In the genomic region with DNA sequence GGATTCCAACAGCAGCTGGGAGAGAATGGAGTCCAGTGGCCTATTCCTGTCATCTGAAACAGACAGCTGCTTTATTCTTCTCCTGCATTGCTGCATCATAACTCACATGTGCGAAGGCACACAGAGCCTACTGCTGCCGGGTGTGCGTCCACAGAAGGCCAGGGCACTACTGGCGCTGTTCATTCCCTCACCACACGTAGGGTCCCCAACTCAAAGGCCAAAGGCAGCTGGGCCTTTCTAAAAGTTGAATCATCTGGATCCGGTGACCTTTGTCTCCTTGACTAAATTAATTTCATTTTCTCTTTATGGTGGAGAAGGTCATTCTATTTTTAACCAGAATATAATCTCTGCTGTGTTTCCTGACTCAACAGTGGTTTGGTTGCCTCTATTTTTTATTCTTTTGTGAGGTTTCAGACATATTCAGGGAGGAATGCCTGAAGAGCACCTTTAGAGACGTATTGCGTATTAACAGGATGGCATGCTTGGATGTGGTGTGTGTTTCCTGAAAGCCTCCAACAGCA, we compare ENCODE assay signal across 7 cellular contexts. TPM values are rescaled to one million over a fixed set of nuclear protein-coding genes. Genes with fewer than 3 reads are reported as not detected.
DNase-seq lines count a peak whose midpoint lies in the region; ATAC-seq and TF ChIP-seq lines count a peak whose summit lies in the region.
"Had no signal": no experiment of that assay in that cellular context is flagged by ENCODE, and none has a peak within 500 bp of the region (broad histone marks: within the 10 kb centered on the region; RNA-seq: fewer than 3 reads in every experiment).

No MANE protein-coding gene starts in this region.

- DNase-seq in CD8-positive, alpha-beta T cell: no peak
- peak; percentile 55 for DNase-seq in activated CD8-positive, alpha-beta T cell treated with anti-CD3 and anti-CD28 coated beads for 36 hours
- DNase-seq in medulla oblongata (ENCODE audit: extremely low spot score) (peak; percentile 53), endodermal cell (no peak), NCI-H128 (lab: John Stamatoyannopoulos, UW; ENCODE audit: unreplicated experiment) (no peak)
- DNase-seq in central memory CD4-positive, alpha-beta T cell: no peak
- DNase-seq: left lung had no signal

- peaks cover 28% of the 10 kb centered on the region for H3K36me3 Mint-ChIP-seq in CD8-positive, alpha-beta T cell
- peaks cover 32% of the 10 kb centered on the region for H3K36me3 Mint-ChIP-seq in activated CD8-positive, alpha-beta T cell treated with anti-CD3 and anti-CD28 coated beads for 36 hours (ENCODE audit: low read depth)
- H3K36me3 Mint-ChIP-seq in endodermal cell (ENCODE audit: low read depth): peaks cover 14% of the 10 kb centered on the region

- no peak overlapping the region for H3K27ac Mint-ChIP-seq in CD8-positive, alpha-beta T cell
- H3K27ac Mint-ChIP-seq in activated CD8-positive, alpha-beta T cell treated with anti-CD3 and anti-CD28 coated beads for 36 hours: peak overlapping the region; percentile 96
- no peak overlapping the region for H3K27ac Mint-ChIP-seq in endodermal cell

- H3K4me1 ChIP-seq in CD8-positive, alpha-beta T cell (ENCODE audit: insufficient read depth, low read length): no peaks in the 10 kb centered on the region
- peaks cover 9% of the 10 kb centered on the region for H3K4me1 ChIP-seq in endodermal cell (ENCODE audit: control insufficient read depth, insufficient read depth, low read length)

- H3K27ac ChIP-seq in CD8-positive, alpha-beta T cell (ENCODE audit: low read depth, low read length): no peak overlapping the region
- H3K27ac ChIP-seq in endodermal cell (ENCODE audit: low read depth, low read length): no peak overlapping the region
- H3K27ac ChIP-seq: left lung had no signal

- no peak overlapping the region for H3K4me3 Mint-ChIP-seq in CD8-positive, alpha-beta T cell
- H3K4me3 Mint-ChIP-seq in activated CD8-positive, alpha-beta T cell treated with anti-CD3 and anti-CD28 coated beads for 36 hours: peak overlapping the region; percentile 49
- no peak overlapping the region for H3K4me3 Mint-ChIP-seq in endodermal cell

- H3K27me3 Mint-ChIP-seq in CD8-positive, alpha-beta T cell (ENCODE audit: low read depth): no peaks in the 10 kb centered on the region
- H3K27me3 Mint-ChIP-seq in activated CD8-positive, alpha-beta T cell treated with anti-CD3 and anti-CD28 coated beads for 36 hours: no peaks in the 10 kb centered on the region
- no peaks in the 10 kb centered on the region for H3K27me3 Mint-ChIP-seq in endodermal cell (ENCODE audit: insufficient read depth)

- CTCF ChIA-PET in CD8-positive, alpha-beta T cell (lab: Charles Lee): interaction anchor here (1.3 to 6.3 kb wide), 5 partner anchors 8 to 103 kb away, joined by 3 to 46 read pairs (median 6); no protein-coding TSS in a partner anchor
- CTCF ChIA-PET in activated CD8-positive, alpha-beta T cell treated with anti-CD3 and anti-CD28 coated beads for 36 hours (lab: Charles Lee): interaction anchor here (1.2 to 13.9 kb wide), 9 partner anchors 8 to 102 kb away, joined by 3 to 444 read pairs (median 4); partner anchors contain the start of genes PAIP2 and SPATA24

- intact Hi-C loops in CD8-positive, alpha-beta T cell (cut with DNase I, micrococcal nuclease): loop anchor here in 1 of 2 experiments (5.0 kb wide), 1 partner anchor 213 kb away; no protein-coding TSS in a partner anchor
- intact Hi-C loops in activated CD8-positive, alpha-beta T cell treated with anti-CD3 and anti-CD28 coated beads for 36 hours (cut with micrococcal nuclease): no loop called here

- H3K36me3 ChIP-seq in CD8-positive, alpha-beta T cell (ENCODE audit: insufficient read depth, low read length): no peaks in the 10 kb centered on the region
- peaks cover 5% of the 10 kb centered on the region for H3K36me3 ChIP-seq in endodermal cell (ENCODE audit: control insufficient read depth, insufficient read depth, low read length)
- H3K36me3 ChIP-seq: left lung had no signal

- WGBS in endodermal cell (ENCODE audit: insufficient coverage in 1 of 2, insufficient read length in 1 of 2), 2 experiments: 96 to 97% methylated on average over 6 to 8 of the region's 8 CpGs

- peaks cover 5% of the 10 kb centered on the region for H3K4me1 Mint-ChIP-seq in CD8-positive, alpha-beta T cell (ENCODE audit: low read depth)
- H3K4me1 Mint-ChIP-seq in activated CD8-positive, alpha-beta T cell treated with anti-CD3 and anti-CD28 coated beads for 36 hours (ENCODE audit: low read depth): peaks cover 45% of the 10 kb centered on the region
- H3K4me1 Mint-ChIP-seq in endodermal cell: peaks cover 16% of the 10 kb centered on the region

- no peak for TF ChIP-seq CTCF in CD8-positive, alpha-beta T cell (IDR thresholded peaks at IDR 0.05)
- TF ChIP-seq CTCF in activated CD8-positive, alpha-beta T cell treated with anti-CD3 and anti-CD28 coated beads for 36 hours (IDR thresholded peaks at IDR 0.05): no peak
- no peak for TF ChIP-seq CTCF in endodermal cell (conservative IDR thresholded peaks at IDR 0.05)

- H3K9me3 ChIP-seq in CD8-positive, alpha-beta T cell (ENCODE audit: low read length): no peaks in the 10 kb centered on the region
- no peaks in the 10 kb centered on the region for H3K9me3 ChIP-seq in endodermal cell (ENCODE audit: control insufficient read depth, low read length)
- H3K9me3 ChIP-seq: left lung had no signal

- peak; percentile 34 for ATAC-seq in CD8-positive, alpha-beta T cell
- peak; percentile 47 for ATAC-seq in activated CD8-positive, alpha-beta T cell treated with anti-CD3 and anti-CD28 coated beads for 36 hours
- ATAC-seq: left lung had no signal

- no peaks in the 10 kb centered on the region for H3K9me3 Mint-ChIP-seq in CD8-positive, alpha-beta T cell
- H3K9me3 Mint-ChIP-seq in activated CD8-positive, alpha-beta T cell treated with anti-CD3 and anti-CD28 coated beads for 36 hours: no peaks in the 10 kb centered on the region
- no peaks in the 10 kb centered on the region for H3K9me3 Mint-ChIP-seq in endodermal cell

- no peak overlapping the region for H3K9ac ChIP-seq in endodermal cell (ENCODE audit: extremely low read depth, low read length, poor library complexity, severe bottlenecking)

- H3K27me3 ChIP-seq in CD8-positive, alpha-beta T cell (ENCODE audit: insufficient read depth, low read length): no peaks in the 10 kb centered on the region
- H3K27me3 ChIP-seq in endodermal cell (ENCODE audit: control insufficient read depth, insufficient read depth, low read length, poor library complexity, severe bottlenecking): no peaks in the 10 kb centered on the region
- H3K27me3 ChIP-seq: left lung had no signal

- POLR2A ChIA-PET in CD8-positive, alpha-beta T cell (lab: Charles Lee): interaction anchor here (0.6 kb wide), 1 partner anchor 8 kb away, joined by 3 read pairs; no protein-coding TSS in a partner anchor
- POLR2A ChIA-PET in activated CD8-positive, alpha-beta T cell treated with anti-CD3 and anti-CD28 coated beads for 36 hours (lab: Charles Lee): interaction anchor here (0.9 to 4.1 kb wide), 11 partner anchors 10 to 333 kb away, joined by 3 to 49 read pairs (median 3); partner anchors contain the start of genes SMIM33, SPATA24 and UBE2D2

- H3K4me3 ChIP-seq in CD8-positive, alpha-beta T cell (ENCODE audit: low read depth, low read length): no peak overlapping the region
- H3K4me3 ChIP-seq in endodermal cell (ENCODE audit: low read length): no peak overlapping the region
- H3K4me3 ChIP-seq: left lung had no signal

RNA-seq across cellular contexts. Expression of gene SPATA24, which starts 10.8 kb away (rescaled TPM):
- 1 to 10 TPM; 2.2 to 3.0 TPM for total RNA-seq in CD8-positive, alpha-beta T cell
- total RNA-seq in activated CD8-positive, alpha-beta T cell treated with anti-CD3 and anti-CD28 coated beads for 36 hours: 1 to 10 TPM; 4.3 to 4.4 TPM
- total RNA-seq in endodermal cell: 10 to 100 TPM in 1 of 2 donors, 1 to 10 TPM in 1; 9.8 to 10.6 TPM
- 9.7 TPM for polyA plus RNA-seq in endodermal cell (2013, experiment 1 of 2)
- 7.9 TPM for polyA plus RNA-seq in endodermal cell (2013, experiment 2 of 2)

RNA-seq across cellular contexts. Expression of gene PROB1, which starts 19.8 kb away (rescaled TPM):
- under 1 TPM; 0.39 to 0.41 TPM for total RNA-seq in CD8-positive, alpha-beta T cell
- total RNA-seq in activated CD8-positive, alpha-beta T cell treated with anti-CD3 and anti-CD28 coated beads for 36 hours: 1 to 10 TPM; 3.9 to 4.1 TPM
- 1 to 10 TPM; 4.8 to 6.6 TPM for total RNA-seq in endodermal cell
- polyA plus RNA-seq in endodermal cell (2013, experiment 1 of 2): 1.4 TPM
- polyA plus RNA-seq in endodermal cell (2013, experiment 2 of 2): 1.4 TPM

RNA-seq across cellular contexts. Expression of gene DNAJC18, which starts 24.7 kb away (rescaled TPM):
- 10 to 100 TPM in 1 of 2 experiments, 1 to 10 TPM in 1; 8.0 to 10.2 TPM for total RNA-seq in CD8-positive, alpha-beta T cell
- total RNA-seq in activated CD8-positive, alpha-beta T cell treated with anti-CD3 and anti-CD28 coated beads for 36 hours: 10 to 100 TPM; 24.9 to 27.5 TPM
- 10 to 100 TPM; 21.8 to 26.6 TPM for total RNA-seq in endodermal cell
- polyA plus RNA-seq in endodermal cell (2013, experiment 1 of 2): 30.9 TPM
- 32.0 TPM for polyA plus RNA-seq in endodermal cell (2013, experiment 2 of 2)

RNA-seq across cellular contexts. Expression of gene MZB1, which starts 24.9 kb away (rescaled TPM):
- total RNA-seq in CD8-positive, alpha-beta T cell: 1 to 10 TPM; 1.5 to 2.1 TPM
- total RNA-seq in activated CD8-positive, alpha-beta T cell treated with anti-CD3 and anti-CD28 coated beads for 36 hours: 10 to 100 TPM; 14.4 to 14.5 TPM
- under 1 TPM; 0.57 to 0.60 TPM for total RNA-seq in endodermal cell
- polyA plus RNA-seq in endodermal cell (2013, experiment 1 of 2): not detected
- polyA plus RNA-seq in endodermal cell (2013, experiment 2 of 2): 0.50 TPM

RNA-seq across cellular contexts. Expression of gene SLC23A1, which starts 31.6 kb away (rescaled TPM):
- not detected for total RNA-seq in CD8-positive, alpha-beta T cell
- total RNA-seq in activated CD8-positive, alpha-beta T cell treated with anti-CD3 and anti-CD28 coated beads for 36 hours: under 1 TPM; 0.63 to 0.89 TPM
- total RNA-seq in endodermal cell: under 1 TPM; 0.35 to 0.93 TPM
- 0.28 TPM for polyA plus RNA-seq in endodermal cell (2013, experiment 1 of 2)
- not detected for polyA plus RNA-seq in endodermal cell (2013, experiment 2 of 2)

Comparison
In these comparisons a context has a peak if more than half of its experiments do, and no peak if none do; other contexts are left out.
1. DNase-seq: peak in activated CD8-positive, alpha-beta T cell treated with anti-CD3 and anti-CD28 coated beads for 36 hours (single experiment) and medulla oblongata (single experiment); none in CD8-positive, alpha-beta T cell (0 of 7), central memory CD4-positive, alpha-beta T cell (single experiment), endodermal cell (single experiment) and NCI-H128 (single experiment).